ENCODE assay signal across 20 cellular contexts in the genomic region with DNA sequence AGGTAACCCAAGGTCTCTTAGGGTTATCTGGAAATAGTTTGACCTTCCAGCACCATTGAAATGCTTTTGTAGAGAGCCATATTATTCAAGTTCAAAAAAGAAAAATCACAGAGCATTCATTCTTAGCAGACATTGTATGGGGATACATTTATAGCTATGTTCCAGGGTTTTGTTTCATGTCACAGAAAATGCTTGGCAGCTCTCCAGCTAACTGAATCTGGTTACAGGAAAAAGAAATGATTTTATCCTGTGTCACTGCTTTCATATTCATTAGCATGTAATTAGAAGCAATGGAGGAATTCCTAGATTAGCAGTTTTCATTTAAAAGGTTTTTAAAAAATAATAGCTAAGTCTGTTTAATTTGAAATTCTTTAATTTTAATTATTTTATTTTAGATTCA. TPM values are rescaled to one million over a fixed set of nuclear protein-coding genes. Genes with fewer than 3 reads are reported as not detected.
A peak's percentile ranks its signal among the peaks of the same experiment; 100 is the strongest.
DNase-seq lines count a peak whose midpoint lies in the region; ATAC-seq and TF ChIP-seq lines count a peak whose summit lies in the region.
"Had no signal": no experiment of that assay in that cellular context is flagged by ENCODE, and none has a peak within 500 bp of the region (broad histone marks: within the 10 kb centered on the region; RNA-seq: fewer than 3 reads in every experiment).

No MANE protein-coding gene starts in this region.

- H3K27me3 Mint-ChIP-seq in activated T-helper 17 cell treated with anti-CD3 and anti-CD28 coated beads, Interleukin-2, amount 50 U/mL, for 72 hours: no peaks in the 10 kb centered on the region
- peaks cover 18% of the 10 kb centered on the region for H3K27me3 Mint-ChIP-seq in type B pancreatic cell
- H3K27me3 Mint-ChIP-seq in activated T-cell treated with anti-CD3 and anti-CD28 coated beads, Interleukin-2, amount 50 U/mL, for 4 hours (ENCODE audit: low read depth): peaks cover 10% of the 10 kb centered on the region
- H3K27me3 Mint-ChIP-seq: central memory CD8-positive, alpha-beta T cell had no signal

- H3K4me1 Mint-ChIP-seq in activated T-helper 17 cell treated with anti-CD3 and anti-CD28 coated beads, Interleukin-2, amount 50 U/mL, for 72 hours: no peaks in the 10 kb centered on the region
- H3K4me1 Mint-ChIP-seq in type B pancreatic cell (ENCODE audit: unreplicated experiment): no peaks in the 10 kb centered on the region
- H3K4me1 Mint-ChIP-seq in activated T-cell treated with anti-CD3 and anti-CD28 coated beads, Interleukin-2, amount 50 U/mL, for 4 hours (ENCODE audit: low read depth): no peaks in the 10 kb centered on the region
- H3K4me1 Mint-ChIP-seq: central memory CD8-positive, alpha-beta T cell had no signal

- H3K4me3 Mint-ChIP-seq in activated T-helper 17 cell treated with anti-CD3 and anti-CD28 coated beads, Interleukin-2, amount 50 U/mL, for 72 hours: no peak overlapping the region
- no peak overlapping the region for H3K4me3 Mint-ChIP-seq in type B pancreatic cell
- H3K4me3 Mint-ChIP-seq in activated T-cell treated with anti-CD3 and anti-CD28 coated beads, Interleukin-2, amount 50 U/mL, for 4 hours: no peak overlapping the region
- H3K4me3 Mint-ChIP-seq: activated B cell treated with CpG ODN at 0.5 μM for 24 hours; central memory CD8-positive, alpha-beta T cell; mesothelial cell of epicardium had no signal

- peak; percentile 16 for DNase-seq in DMS79 treated with DMSO at 0.1 percent for 48 hours (lab: John Stamatoyannopoulos, UW)
- no peak for DNase-seq in DMS79 (lab: John Stamatoyannopoulos, UW)
- peak; percentile 33 for DNase-seq in NCI-H1694 treated with DMSO at 0.1 percent for 48 hours (lab: John Stamatoyannopoulos, UW)
- DNase-seq in inferior parietal cortex (ENCODE audit: extremely low spot score): peak; percentile 51
- no peak for DNase-seq in type B pancreatic cell (ENCODE audit: extremely low spot score, unreplicated experiment)
- no peak for DNase-seq in activated T-cell treated with anti-CD3 and anti-CD28 coated beads, Interleukin-2, amount 50 U/mL, for 4 hours
- DNase-seq: activated B cell treated with CpG ODN at 0.5 μM for 24 hours; C1 segment of cervical spinal cord; DMS153; Kasumi-1; NCI-H146; psoas muscle; stimulated activated CD8-positive, alpha-beta memory T cell treated with anti-CD3 and anti-CD28 coated beads, Interleukin-4, amount 100 ng/mL, for 48 hours had no signal

- H3K27ac Mint-ChIP-seq in activated T-helper 17 cell treated with anti-CD3 and anti-CD28 coated beads, Interleukin-2, amount 50 U/mL, for 72 hours: no peak overlapping the region
- H3K27ac Mint-ChIP-seq in type B pancreatic cell: no peak overlapping the region
- H3K27ac Mint-ChIP-seq: activated B cell treated with CpG ODN at 0.5 μM for 24 hours, mesothelial cell of epicardium had no signal

- peak; percentile 32 for ATAC-seq in activated T-helper 17 cell treated with anti-CD3 and anti-CD28 coated beads, Interleukin-2, amount 50 U/mL, for 72 hours (replicated peaks)
- no peak for ATAC-seq in GM19023 (IDR thresholded peaks at IDR 0.05; ENCODE audit: unreplicated experiment)
- no peak for ATAC-seq in activated T-cell treated with anti-CD3 and anti-CD28 coated beads, Interleukin-2, amount 50 U/mL, for 4 hours
- ATAC-seq: psoas muscle had no signal

- no peak for TF ChIP-seq CTCF in type B pancreatic cell (conservative IDR thresholded peaks at IDR 0.05)

- no peaks in the 10 kb centered on the region for H3K36me3 Mint-ChIP-seq in activated T-helper 17 cell treated with anti-CD3 and anti-CD28 coated beads, Interleukin-2, amount 50 U/mL, for 72 hours (ENCODE audit: low read depth)
- no peaks in the 10 kb centered on the region for H3K36me3 Mint-ChIP-seq in type B pancreatic cell
- no peaks in the 10 kb centered on the region for H3K36me3 Mint-ChIP-seq in activated T-cell treated with anti-CD3 and anti-CD28 coated beads, Interleukin-2, amount 50 U/mL, for 4 hours (ENCODE audit: insufficient read depth)
- H3K36me3 Mint-ChIP-seq: mesothelial cell of epicardium had no signal

- H3K9me3 Mint-ChIP-seq in activated T-helper 17 cell treated with anti-CD3 and anti-CD28 coated beads, Interleukin-2, amount 50 U/mL, for 72 hours: no peaks in the 10 kb centered on the region
- H3K9me3 Mint-ChIP-seq in type B pancreatic cell: no peaks in the 10 kb centered on the region
- no peaks in the 10 kb centered on the region for H3K9me3 Mint-ChIP-seq in activated T-cell treated with anti-CD3 and anti-CD28 coated beads, Interleukin-2, amount 50 U/mL, for 4 hours
- H3K9me3 Mint-ChIP-seq: activated B cell treated with CpG ODN at 0.5 μM for 24 hours; central memory CD8-positive, alpha-beta T cell had no signal

RNA-seq across cellular contexts. Expression of a gene that starts 28.6 kb away (rescaled TPM):
- total RNA-seq in activated T-helper 17 cell treated with anti-CD3 and anti-CD28 coated beads, Interleukin-2, amount 50 U/mL, for 72 hours: not detected
- 0.90 and 2.1 TPM in 2 replicates for total RNA-seq in type B pancreatic cell (ENCODE audit: low replicate concordance)
- total RNA-seq in activated T-cell treated with anti-CD3 and anti-CD28 coated beads, Interleukin-2, amount 50 U/mL, for 4 hours: under 1 TPM in 1 of 3 donors, not detected in 2; 0.03 TPM
- total RNA-seq: A172; activated CD8-positive, alpha-beta memory T cell treated with anti-CD3 and anti-CD28 coated beads for 36 hours; psoas muscle; SK-MEL-5 had no signal

Comparison
In these comparisons a context has a peak if more than half of its experiments do, and no peak if none do; other contexts are left out.
1. DNase-seq: peak in DMS79 treated with DMSO at 0.1 percent for 48 hours (single experiment), NCI-H1694 treated with DMSO at 0.1 percent for 48 hours (single experiment) and inferior parietal cortex (single experiment); none in DMS79 (single experiment), type B pancreatic cell (single experiment) and activated T-cell treated with anti-CD3 and anti-CD28 coated beads, Interleukin-2, amount 50 U/mL, for 4 hours (single experiment).